ENCODE assay signal across 23 cellular contexts in the genomic region with DNA sequence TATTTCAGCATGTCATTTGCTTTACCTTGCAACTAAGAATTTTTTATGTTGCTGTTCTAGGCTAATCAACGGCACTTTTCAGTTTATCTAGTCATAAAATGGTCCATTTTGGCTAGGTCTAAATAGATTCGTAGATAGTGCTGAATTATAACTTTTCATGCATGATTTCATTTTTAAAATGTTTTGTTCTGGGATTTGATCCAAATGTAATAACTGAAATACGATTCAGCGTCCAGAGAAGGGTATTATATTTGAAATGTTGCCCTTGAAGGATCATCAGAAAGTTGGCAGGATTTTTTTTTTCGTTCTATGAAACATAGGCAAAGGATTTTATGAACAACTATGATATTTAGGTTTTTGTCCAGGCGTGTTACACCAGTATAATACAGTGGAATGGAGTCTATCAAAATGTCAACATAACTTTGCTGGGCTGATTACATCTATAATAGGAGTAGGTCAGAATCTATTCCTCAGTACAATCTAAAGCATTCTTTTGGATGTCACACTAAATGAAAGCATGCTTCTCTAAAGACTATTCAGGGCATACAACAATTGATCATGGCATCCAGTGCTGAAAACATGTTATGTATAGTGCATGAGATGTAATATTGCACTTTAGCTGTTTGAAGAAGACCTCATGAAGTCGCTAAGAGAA. TPM values are rescaled to one million over a fixed set of nuclear protein-coding genes. Genes with fewer than 3 reads are reported as not detected.
A peak's percentile ranks its signal among the peaks of the same experiment; 100 is the strongest.
DNase-seq lines count a peak whose midpoint lies in the region; ATAC-seq, FAIRE-seq and TF ChIP-seq lines count a peak whose summit lies in the region.
"Had no signal": no experiment of that assay in that cellular context is flagged by ENCODE, and none has a peak within 500 bp of the region (broad histone marks: within the 10 kb centered on the region; RNA-seq: fewer than 3 reads in every experiment).

No MANE protein-coding gene starts in this region.

- H3K9me3 Mint-ChIP-seq in nephron: no peaks in the 10 kb centered on the region
- H3K9me3 Mint-ChIP-seq: activated CD4-positive, alpha-beta memory T cell treated with anti-CD3 and anti-CD28 coated beads for 36 hours; naive thymus-derived CD8-positive, alpha-beta T cell; stimulated activated effector memory CD8-positive, alpha-beta T cell treated with anti-CD3 and anti-CD28 coated beads, Interleukin-12 subunit alpha, Interleukin-12 subunit beta, amount 100 ng/mL, for 72 hours had no signal

- BruUV-seq in K562 (replicated peaks; lab: Mats Ljungman, UMichigan): no TSS peak

- 85% methylated on average over 7 of the region's 7 CpGs for WGBS in K562 (ENCODE audit: insufficient coverage, low coverage, missing lambda C conversion rate)

- H3K36me3 Mint-ChIP-seq in nephron (ENCODE audit: low read depth): peaks cover 38% of the 10 kb centered on the region

- no peak for TF ChIP-seq EP300 in K562 (IDR thresholded peaks at IDR 0.05; ENCODE audit: low read length)

- H4K20me1 ChIP-seq in K562 (replicated peaks; ENCODE audit: control insufficient read depth, insufficient read depth, low read length): no peaks in the 10 kb centered on the region

- no peak overlapping the region for H3K4me2 ChIP-seq in K562 (ENCODE audit: insufficient read depth, low read length)

- FAIRE-seq in K562 (lab: Jason Lieb, UNC): peak; percentile 23
- FAIRE-seq: D721Med had no signal

- peaks cover 2% of the 10 kb centered on the region; the same call in 1 of the 2 replicates for H3K4me1 ChIP-seq in HEK293 (ENCODE audit: control insufficient read depth, insufficient read depth, low read length)
- no peaks in the 10 kb centered on the region for H3K4me1 ChIP-seq in K562 (replicated peaks in 1 of 2; ENCODE audit: control insufficient read depth in 2 of 2, insufficient read depth in 2 of 2, low read length in 2 of 2)
- H3K4me1 ChIP-seq: BE2C, prostate gland, transverse colon had no signal

- peak overlapping the region in 2 of 3 experiments; percentile 29 to 68 for H3K27ac Mint-ChIP-seq in nephron
- H3K27ac Mint-ChIP-seq: activated CD4-positive, alpha-beta memory T cell treated with anti-CD3 and anti-CD28 coated beads for 36 hours; activated naive CD8-positive, alpha-beta T cell; naive thymus-derived CD8-positive, alpha-beta T cell; stimulated activated effector memory CD8-positive, alpha-beta T cell treated with anti-CD3 and anti-CD28 coated beads, Interleukin-12 subunit alpha, Interleukin-12 subunit beta, amount 100 ng/mL, for 72 hours had no signal

- no peak overlapping the region for H3K4me3 Mint-ChIP-seq in nephron
- H3K4me3 Mint-ChIP-seq: activated CD4-positive, alpha-beta memory T cell treated with anti-CD3 and anti-CD28 coated beads for 36 hours; activated naive CD8-positive, alpha-beta T cell; naive thymus-derived CD8-positive, alpha-beta T cell; stimulated activated effector memory CD8-positive, alpha-beta T cell treated with anti-CD3 and anti-CD28 coated beads, Interleukin-12 subunit alpha, Interleukin-12 subunit beta, amount 100 ng/mL, for 72 hours had no signal

- CTCF ChIA-PET in HEK293 (lab: Yijun Ruan, JAX) (no interaction called here), K562 (lab: Yijun Ruan, JAX; ENCODE audit: low intra/inter-chr PET ratio) (no interaction called here)

- H3K27ac ChIP-seq in HEK293 (ENCODE audit: extremely low read depth, low read depth, low read length) (no peak overlapping the region), K562 (ENCODE audit: extremely low read depth, low read depth, low read length) (no peak overlapping the region), brain microvascular endothelial cell (no peak overlapping the region)
- H3K27ac ChIP-seq: prostate gland, transverse colon had no signal

- no peak for ATAC-seq in K562
- ATAC-seq: naive thymus-derived CD8-positive, alpha-beta T cell; Right ventricle myocardium inferior; stimulated activated effector memory CD8-positive, alpha-beta T cell treated with anti-CD3 and anti-CD28 coated beads, Interleukin-12 subunit alpha, Interleukin-12 subunit beta, amount 100 ng/mL, for 72 hours had no signal

- TF ChIP-seq CTCF in HEK293 (tag by site-specific recombination; IDR thresholded peaks at IDR 0.05) (no peak), K562 (IDR thresholded peaks at IDR 0.05 in 2 of 3, conservative IDR thresholded peaks at IDR 0.05 in 1 of 3; ENCODE audit: insufficient read depth in 2 of 3, low read depth in 1 of 3, low read length in 3 of 3) (no peak), nephron (IDR thresholded peaks at IDR 0.05; ENCODE audit: unreplicated experiment in 3 of 3) (no peak), brain microvascular endothelial cell (IDR thresholded peaks at IDR 0.05; ENCODE audit: low read depth, low read length, missing control alignments) (no peak)

- in situ Hi-C loops in K562 (cut with MboI) (no loop called here), brain microvascular endothelial cell (cut with HindIII; ENCODE audit: low pct_ligation_motif_present, low sequenced_read_pairs) (no loop called here)

- no peak overlapping the region for H3K4me3 ChIP-seq in HEK293 (ENCODE audit: low read depth, low read length)
- H3K4me3 ChIP-seq in K562: no peak overlapping the region
- H3K4me3 ChIP-seq in brain microvascular endothelial cell (ENCODE audit: low read depth, low read length): no peak overlapping the region
- H3K4me3 ChIP-seq: MG63, prostate gland, transverse colon had no signal

- POLR2A ChIA-PET in HEK293 (lab: Yijun Ruan, JAX): no interaction called here
- POLR2A ChIA-PET in K562 (lab: Yijun Ruan, JAX): no interaction called here

- peaks cover 6% of the 10 kb centered on the region for H3K4me1 Mint-ChIP-seq in nephron
- H3K4me1 Mint-ChIP-seq: stimulated activated effector memory CD8-positive, alpha-beta T cell treated with anti-CD3 and anti-CD28 coated beads, Interleukin-12 subunit alpha, Interleukin-12 subunit beta, amount 100 ng/mL, for 72 hours had no signal

- no peak overlapping the region for H3K9ac ChIP-seq in K562 (ENCODE audit: insufficient read depth in 1 of 2, low read depth in 2 of 2, low read length in 2 of 2)

- H3K9me3 ChIP-seq in HEK293 (ENCODE audit: control insufficient read depth, insufficient read depth, low read depth, low read length): no peaks in the 10 kb centered on the region
- no peaks in the 10 kb centered on the region for H3K9me3 ChIP-seq in K562 (replicated peaks; ENCODE audit: control insufficient read depth, insufficient read depth, low read depth, low read length)
- H3K9me3 ChIP-seq: BE2C, MG63, prostate gland, transverse colon had no signal

- TF ChIP-seq POLR2A in K562 (conservative IDR thresholded peaks at IDR 0.05): no peak

- H3K27me3 Mint-ChIP-seq in nephron (ENCODE audit: low read depth): no peaks in the 10 kb centered on the region
- H3K27me3 Mint-ChIP-seq: activated CD4-positive, alpha-beta memory T cell treated with anti-CD3 and anti-CD28 coated beads for 36 hours; activated naive CD8-positive, alpha-beta T cell; naive thymus-derived CD8-positive, alpha-beta T cell had no signal

- H3K27me3 ChIP-seq in K562 (ENCODE audit: control insufficient read depth in 2 of 2, insufficient read depth in 2 of 2, low read length in 2 of 2): no peaks in the 10 kb centered on the region
- H3K27me3 ChIP-seq in brain microvascular endothelial cell (replicated peaks): no peaks in the 10 kb centered on the region
- H3K27me3 ChIP-seq: BE2C, MG63, transverse colon had no signal

- intact Hi-C loops in K562 (cut with micrococcal nuclease): no loop called here

- peaks cover 0 to 11% of the 10 kb centered on the region in 2 experiments for H3K36me3 ChIP-seq in HEK293 (ENCODE audit: control insufficient read depth in 2 of 2, insufficient read depth in 1 of 2, low read length in 2 of 2)
- H3K36me3 ChIP-seq in K562 (ENCODE audit: control insufficient read depth, insufficient read depth, low read length): peaks cover 60% of the 10 kb centered on the region
- H3K36me3 ChIP-seq in brain microvascular endothelial cell (replicated peaks): no peaks in the 10 kb centered on the region
- H3K36me3 ChIP-seq: BE2C, prostate gland had no signal

- peak; percentile 79 for DNase-seq in NCI-H446 treated with DMSO at 0.1 percent for 48 hours (lab: John Stamatoyannopoulos, UW)
- DNase-seq in K562 (ENCODE audit: extremely low read depth in 1 of 4, low spot score in 3 of 4): no peak
- no peak for DNase-seq in HPDE6-E6E7 (ENCODE audit: extremely low spot score)
- DNase-seq in brain microvascular endothelial cell: no peak
- DNase-seq in D341Med (ENCODE audit: low spot score): no peak
- no peak for DNase-seq in DMS 273 (lab: John Stamatoyannopoulos, UW; ENCODE audit: unreplicated experiment)
- DNase-seq: activated CD4-positive, alpha-beta memory T cell treated with anti-CD3 and anti-CD28 coated beads for 36 hours; activated T-cell treated with anti-CD3 and anti-CD28 coated beads, Interleukin-2, amount 50 U/mL, for 48 hours; BE2C; cerebellar nuclear complex; mammary epithelial cell; MG63; naive thymus-derived CD8-positive, alpha-beta T cell; NCI-H2227 treated with DMSO at 0.1 percent for 48 hours; stimulated activated CD4-positive, alpha-beta T cell treated with anti-CD3 and anti-CD28 coated beads, Interleukin-12 subunit alpha, Interleukin-12 subunit beta, amount 100 ng/mL, for 4 hours; transverse colon had no signal

- no peaks in the 10 kb centered on the region for H3K79me2 ChIP-seq in K562 (ENCODE audit: control insufficient read depth, insufficient read depth, low read length)

- no peak overlapping the region for H2AFZ ChIP-seq in K562 (ENCODE audit: low read depth, low read length)

- TF ChIP-seq RAD21 in K562 (CRISPR knock-in tag; conservative IDR thresholded peaks at IDR 0.05 in 1 of 2, IDR thresholded peaks at IDR 0.05 in 1 of 2): no peak

- H3K9me1 ChIP-seq in K562 (ENCODE audit: control insufficient read depth, insufficient read depth, low read length): no peaks in the 10 kb centered on the region

TF ChIP-seq in K562, 482 proteins besides CTCF, POLR2A, EP300 and RAD21 (continues in another document):
- no peak for TF ChIP-seq L3MBTL2 (IDR thresholded peaks at IDR 0.05)

RNA-seq across cellular contexts. Expression of a gene that starts 24.8 kb away (rescaled TPM):
- 53.1 and 95.8 TPM in 2 replicates for total RNA-seq in K562 (2011; cell fraction: chromatin; rRNA removed; ENCODE audit: low replicate concordance)
- 29.2 and 30.4 TPM in 2 replicates for total RNA-seq in K562 (2011; cell fraction: nucleolus; rRNA removed)
- total RNA-seq in K562 (2011; cell fraction: nucleoplasm; rRNA removed): 34.4 and 38.4 TPM in 2 replicates
- total RNA-seq in K562 (2014; rRNA removed) (46.0 and 48.8 TPM in 2 replicates), K562 (2014; rRNA removed; fragmentation: Illumina TruSeq; extraction: Trizol) (67.9 and 69.2 TPM in 2 replicates), K562 (2015; rRNA removed; fragmentation: Illumina TruSeq; extraction: Trizol) (48.7 and 57.0 TPM in 2 replicates), K562 (2021) (57.3 and 60.0 TPM in 2 replicates)
- polyA plus RNA-seq in K562 (2011; rRNA removed) (48.3 and 69.3 TPM in 2 replicates), K562 (2014; fragmentation: Illumina TruSeq; extraction: Trizol) (64.0 and 80.0 TPM in 2 replicates), K562 (2014; fragmentation: Nextera tagmentation; extraction: Ambion mirVana) (10 to 100 TPM; 55.0 to 93.4 TPM), K562 (2014; rRNA removed) (43.5 and 44.3 TPM in 2 replicates)
- 31.4 and 47.0 TPM in 2 replicates for polyA plus RNA-seq in K562 (2011; cell fraction: cytosol; rRNA removed)
- 21.1 and 26.0 TPM in 2 replicates for polyA plus RNA-seq in K562 (2011; cell fraction: nucleus; rRNA removed)
- 27.3 and 51.3 TPM in 2 replicates for polyA plus RNA-seq in K562 (2012)
- 82.7 and 91.2 TPM in 2 replicates for polyA minus RNA-seq in K562 (2011; rRNA and poly(A)+ RNA removed)
- polyA minus RNA-seq in K562 (2011; cell fraction: cytosol; rRNA and poly(A)+ RNA removed): 19.0 and 44.9 TPM in 2 replicates
- polyA minus RNA-seq in K562 (2011; cell fraction: nucleus; rRNA and poly(A)+ RNA removed): 32.0 and 54.8 TPM in 2 replicates
